9 cellular contexts compared by ENCODE assay signal in the genomic region with DNA sequence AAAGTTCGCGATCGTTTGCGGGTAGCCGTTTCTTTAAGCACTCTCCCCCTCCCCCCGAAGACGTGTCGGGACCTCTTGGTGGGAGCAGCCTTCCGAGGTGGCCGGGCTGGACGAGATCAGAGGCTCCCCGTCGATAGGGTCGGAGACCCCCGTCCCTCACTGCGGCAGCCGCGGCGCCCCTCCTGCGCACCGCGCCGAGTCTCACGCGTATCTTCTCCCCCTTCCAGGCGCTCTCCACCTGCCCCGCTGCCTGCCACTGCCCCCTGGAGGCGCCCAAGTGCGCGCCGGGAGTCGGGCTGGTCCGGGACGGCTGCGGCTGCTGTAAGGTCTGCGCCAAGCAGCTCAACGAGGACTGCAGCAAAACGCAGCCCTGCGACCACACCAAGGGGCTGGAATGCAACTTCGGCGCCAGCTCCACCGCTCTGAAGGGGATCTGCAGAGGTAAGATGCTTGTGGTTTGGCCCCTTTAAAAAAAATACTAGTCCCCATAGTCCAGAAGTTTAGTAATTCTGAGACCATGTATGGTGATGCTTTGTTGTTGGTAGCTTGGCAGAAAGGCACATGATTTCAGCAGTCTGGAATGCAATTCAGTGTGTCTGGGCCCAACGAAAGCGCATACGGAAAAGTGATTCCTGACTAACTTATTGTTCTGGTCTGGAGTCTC. TPM values are rescaled to one million over a fixed set of nuclear protein-coding genes. Genes with fewer than 3 reads are reported as not detected.
A peak's percentile ranks its signal among the peaks of the same experiment; 100 is the strongest.
DNase-seq lines count a peak whose midpoint lies in the region; ATAC-seq and TF ChIP-seq lines count a peak whose summit lies in the region.
"Had no signal": no experiment of that assay in that cellular context is flagged by ENCODE, and none has a peak within 500 bp of the region (broad histone marks: within the 10 kb centered on the region; RNA-seq: fewer than 3 reads in every experiment).

No MANE protein-coding gene starts in this region.

- 0 to 1% methylated on average over 45 of the region's 45 CpGs for WGBS in heart right ventricle, 2 donors

- H3K27ac ChIP-seq in heart right ventricle (peak overlapping the region; percentile 84 to 100 (median 98)), rectal smooth muscle tissue (ENCODE audit: low read depth, low read length) (peak overlapping the region; percentile 99)

- TF ChIP-seq CTCF in heart right ventricle (IDR thresholded peaks at IDR 0.05) = peak; percentile 58 to 87 (median 76)

- peaks cover 24% of the 10 kb centered on the region for H3K36me3 ChIP-seq in adipocyte (ENCODE audit: control insufficient read depth, insufficient read depth, low read length, severe bottlenecking)
- H3K36me3 ChIP-seq in heart right ventricle = peaks cover 0 to 28% (median 20%) of the 10 kb centered on the region in 9 donors
- no peaks in the 10 kb centered on the region for H3K36me3 ChIP-seq in rectal smooth muscle tissue (ENCODE audit: control insufficient read depth, insufficient read depth, low read length)

- H3K4me1 ChIP-seq in adipocyte (ENCODE audit: control insufficient read depth, insufficient read depth, low read length) (peaks cover 21% of the 10 kb centered on the region), heart right ventricle (peaks cover 7 to 62% (median 51%) of the 10 kb centered on the region in 9 donors), rectal smooth muscle tissue (ENCODE audit: control insufficient read depth, insufficient read depth, low read length) (peaks cover 12% of the 10 kb centered on the region)

- H3K9ac ChIP-seq in adipocyte (ENCODE audit: low read length) = peak overlapping the region; percentile 95
- H3K9ac ChIP-seq in rectal smooth muscle tissue (ENCODE audit: low read length) = peak overlapping the region; percentile 84

- DNase-seq in DMS153 (lab: John Stamatoyannopoulos, UW) (peak; percentile 20), NCI-H460 (ENCODE audit: extremely low read depth, low read depth) (peak; percentile 59), adipocyte (ENCODE audit: low read depth) (peak; percentile 83), heart right ventricle (peak; percentile 79 to 83)

- intact Hi-C loops in heart right ventricle (cut with DNase I) = loop anchor here (2.0 to 10.0 kb wide), 12 partner anchors 79 to 274 kb away; a partner anchor contains a TSS

- ATAC-seq in GM21723 (IDR thresholded peaks at IDR 0.05; ENCODE audit: unreplicated experiment) (peak; percentile 46), heart right ventricle (peak; percentile 46 to 83 (median 54)), GM21619 (IDR thresholded peaks at IDR 0.05; ENCODE audit: unreplicated experiment) (no peak), GM21528 (IDR thresholded peaks at IDR 0.05; ENCODE audit: low FRiP score, unreplicated experiment) (no peak)

- H3K4me3 ChIP-seq in adipocyte (ENCODE audit: low read length) (peak overlapping the region; percentile 91), heart right ventricle (peak overlapping the region; percentile 63 to 93 (median 78)), rectal smooth muscle tissue (ENCODE audit: low read length) (peak overlapping the region; percentile 84)

- H3K27me3 ChIP-seq in adipocyte (replicated peaks; ENCODE audit: control insufficient read depth, insufficient read depth, low read length) (no peaks in the 10 kb centered on the region), heart right ventricle (peaks cover 0 to 61% (median 0%) of the 10 kb centered on the region in 7 donors), rectal smooth muscle tissue (ENCODE audit: control insufficient read depth, insufficient read depth, low read length) (no peaks in the 10 kb centered on the region)

- H3K9me3 ChIP-seq in adipocyte (ENCODE audit: control insufficient read depth, low read length) (no peaks in the 10 kb centered on the region), heart right ventricle (no peaks in the 10 kb centered on the region)

RNA-seq across cellular contexts. Expression of a gene that starts 0.7 kb away (rescaled TPM):
- 5.3 and 5.7 TPM in 2 replicates for total RNA-seq in NCI-H460 (2014; rRNA removed; shearing (Covaris generic))
- 17.2 and 21.6 TPM in 2 replicates for polyA plus RNA-seq in NCI-H460 (2014; cell fraction: nucleus; rRNA removed)
- 1,000 to 10,000 TPM in 1 of 10 donors, 100 to 1,000 TPM in 1, 10 to 100 TPM in 8; 28.3 to 1,074 (median 62.8) TPM for total RNA-seq in heart right ventricle
- polyA plus RNA-seq in heart right ventricle = 100 to 1,000 TPM in 1 of 2 donors, 10 to 100 TPM in 1; 27.4 to 157 TPM
- total RNA-seq: activated CD8-positive, alpha-beta memory T cell treated with anti-CD3 and anti-CD28 coated beads for 36 hours had no signal

Comparison
In these comparisons a context has a peak if more than half of its experiments do, and no peak if none do; other contexts are left out.
1. DNase-seq: peak in every context shown above with its lines; median percentile 83 in adipocyte; 81 in heart right ventricle; 59 in NCI-H460; 20 in DMS153.
2. ATAC-seq: peak in GM21723 (single experiment) and heart right ventricle (8 of 8); none in GM21619 (single experiment) and GM21528 (single experiment).
3. Peak in every context shown above with its lines, with median percentiles within 50 percentile points of each other: H3K4me3 ChIP-seq.